1 cellular context compared by ENCODE assay signal in genomic region chr12:69630191-69630590, GRCh38.
TF ChIP-seq lines count a peak whose summit lies in the region.

No MANE protein-coding gene starts in this region.

TF ChIP-seq in HepG2, 621 proteins besides CTCF, POLR2A, EP300 and RAD21 (continued from another document):
- TF ChIP-seq XRCC5 (optimal IDR thresholded peaks at IDR 0.05; ENCODE audit: low read length) (peak; percentile 41), GABPA (IDR thresholded peaks at IDR 0.05; ENCODE audit: low read depth, low read length) (no peak), GABPA (CRISPR knock-in tag; IDR thresholded peaks at IDR 0.05; ENCODE audit: low read depth) (0 out of 2 replicates have a peak, but pooled peaks have one; percentile 15), SMC3 (IDR thresholded peaks at IDR 0.05; ENCODE audit: low read length) (peak; percentile 28; the same call in 1 of the 2 replicates), ZNF644 (CRISPR knock-in tag; IDR thresholded peaks at IDR 0.05; ENCODE audit: low read depth) (peak; percentile 69), STAG1 (CRISPR knock-in tag; IDR thresholded peaks at IDR 0.05) (peak; percentile 44), ARID3A (IDR thresholded peaks at IDR 0.05; ENCODE audit: low read depth, low read length) (peak; percentile 59; the same call in 1 of the 2 replicates), ZMYM4 (CRISPR knock-in tag; IDR thresholded peaks at IDR 0.05) (peak; percentile 31; the same call in 1 of the 2 replicates), HNF4A (CRISPR knock-in tag; IDR thresholded peaks at IDR 0.05) (peak; percentile 88), NR2F6 (IDR thresholded peaks at IDR 0.05) (no peak), NR2F6 (CRISPR knock-in tag; IDR thresholded peaks at IDR 0.05) (peak; percentile 18; the same call in 1 of the 2 replicates), SYNCRIP (IDR thresholded peaks at IDR 0.05; ENCODE audit: insufficient read depth, low read depth, low read length) (no peak), ZNF451 (CRISPR knock-in tag; IDR thresholded peaks at IDR 0.05) (no peak), RXRB (CRISPR knock-in tag; IDR thresholded peaks at IDR 0.05; ENCODE audit: borderline replicate concordance) (0 out of 2 replicates have a peak, but pooled peaks have one; percentile 26), ATF5 (CRISPR knock-in tag; IDR thresholded peaks at IDR 0.05; ENCODE audit: low read depth) (no peak), TP53 (CRISPR knock-in tag; conservative IDR thresholded peaks at IDR 0.05) (no peak), KLF9 (CRISPR knock-in tag; IDR thresholded peaks at IDR 0.05; ENCODE audit: low read depth) (no peak), ZNF329 (CRISPR knock-in tag; IDR thresholded peaks at IDR 0.05; ENCODE audit: low read depth) (no peak), SMARCE1 (IDR thresholded peaks at IDR 0.05; ENCODE audit: borderline replicate concordance) (no peak), PPARG (CRISPR knock-in tag; conservative IDR thresholded peaks at IDR 0.05) (peak; percentile 68), PHF21A (CRISPR knock-in tag; IDR thresholded peaks at IDR 0.05) (no peak), ZBTB42 (CRISPR knock-in tag; IDR thresholded peaks at IDR 0.05) (0 out of 2 replicates have a peak, but pooled peaks have one; percentile 65), ARID5B (CRISPR knock-in tag; IDR thresholded peaks at IDR 0.05) (0 out of 2 replicates have a peak, but pooled peaks have one; percentile 15), ZNF446 (CRISPR knock-in tag; IDR thresholded peaks at IDR 0.05) (no peak)
